ENCODE assay signal across 1 cellular context in the genomic region with DNA sequence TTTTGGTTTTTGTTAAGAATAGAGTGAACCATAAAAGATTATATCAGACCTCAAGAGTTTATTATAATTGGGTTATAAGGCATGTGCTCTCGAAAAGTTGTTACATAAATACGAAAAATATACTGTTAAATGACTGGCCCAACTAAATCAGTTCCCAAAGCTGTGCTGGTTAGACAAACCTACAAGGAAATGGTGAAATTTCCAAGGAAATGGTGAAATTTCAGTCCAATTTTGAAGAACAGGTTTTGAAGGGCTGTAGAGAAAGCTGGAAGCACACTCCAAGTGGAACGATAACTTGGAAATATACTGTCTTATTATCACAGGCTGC.
TF ChIP-seq lines count a peak whose summit lies in the region.

No MANE protein-coding gene starts in this region.

TF ChIP-seq in endothelial cell of umbilical vein, 7 proteins besides CTCF, POLR2A, EP300 and RAD21:
- TF ChIP-seq FOS (IDR thresholded peaks at IDR 0.05; ENCODE audit: borderline replicate concordance, insufficient read depth, low read length) (no peak), JUN (IDR thresholded peaks at IDR 0.05; ENCODE audit: borderline replicate concordance, insufficient read depth, insufficient read length, low read depth) (no peak), EZH2 (IDR thresholded peaks at IDR 0.05; ENCODE audit: borderline replicate concordance, low read depth, low read length, severe bottlenecking) (no peak), GATA2 (IDR thresholded peaks at IDR 0.05; ENCODE audit: insufficient read depth, insufficient read length, low read depth, low read length) (no peak), MYC (IDR thresholded peaks at IDR 0.05; ENCODE audit: low read depth, low read length) (no peak), POLR2AphosphoS5 (IDR thresholded peaks at IDR 0.05; ENCODE audit: insufficient read depth, low read depth, low read length) (no peak)
- TF ChIP-seq, protein P1, sequence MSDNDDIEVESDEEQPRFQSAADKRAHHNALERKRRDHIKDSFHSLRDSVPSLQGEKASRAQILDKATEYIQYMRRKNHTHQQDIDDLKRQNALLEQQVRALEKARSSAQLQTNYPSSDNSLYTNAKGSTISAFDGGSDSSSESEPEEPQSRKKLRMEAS (IDR thresholded peaks at IDR 0.05; ENCODE audit: insufficient read depth, insufficient read length) = no peak
